16 cellular contexts compared by ENCODE assay signal in the genomic region with DNA sequence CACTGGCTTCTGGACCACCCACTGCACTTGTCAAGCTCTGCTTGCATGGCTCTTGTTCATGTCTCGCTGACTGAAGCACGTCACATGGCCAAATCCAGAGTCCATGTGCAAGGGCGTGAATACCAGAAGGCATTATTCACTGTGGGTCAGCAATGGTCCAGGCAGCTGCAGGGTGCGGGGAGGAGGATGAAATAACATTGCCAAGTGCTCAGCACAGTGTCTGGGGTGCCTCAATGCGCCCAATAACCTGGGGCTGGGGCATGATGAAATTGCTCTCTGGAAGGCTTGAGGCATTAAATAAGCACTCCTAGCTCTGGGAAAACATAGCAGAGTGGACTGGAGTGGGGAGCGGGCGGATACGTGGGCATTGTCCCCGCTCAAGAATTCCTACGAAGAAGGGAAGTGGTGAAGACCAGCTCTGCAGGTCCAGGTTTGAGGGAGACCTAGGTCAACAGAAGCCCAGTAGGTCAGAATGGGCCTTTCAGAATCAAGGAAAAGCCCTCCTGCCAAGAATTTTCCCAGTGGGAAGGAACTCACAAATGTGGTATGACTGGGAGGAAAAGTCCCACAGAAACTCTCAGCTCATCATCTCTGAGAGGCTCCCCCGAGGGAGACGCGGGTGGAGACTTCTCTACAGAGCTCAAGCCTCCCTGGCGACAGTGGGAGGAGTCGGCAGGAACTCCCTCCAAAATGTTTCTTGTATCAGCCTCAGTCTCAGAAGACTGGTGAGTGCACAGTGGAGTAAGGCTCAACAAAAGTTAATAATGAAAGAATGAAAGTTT. TPM values are rescaled to one million over a fixed set of nuclear protein-coding genes. Genes with fewer than 3 reads are reported as not detected.
A peak's percentile ranks its signal among the peaks of the same experiment; 100 is the strongest.
DNase-seq lines count a peak whose midpoint lies in the region; ATAC-seq and TF ChIP-seq lines count a peak whose summit lies in the region.
"Had no signal": no experiment of that assay in that cellular context is flagged by ENCODE, and none has a peak within 500 bp of the region (broad histone marks: within the 10 kb centered on the region; RNA-seq: fewer than 3 reads in every experiment).

No MANE protein-coding gene starts in this region.

- ATAC-seq in upper lobe of left lung (ENCODE audit: low FRiP score in 2 of 2) (peak; percentile 69 to 79), HG03196 (IDR thresholded peaks at IDR 0.05; ENCODE audit: unreplicated experiment) (no peak)
- ATAC-seq: activated naive CD8-positive, alpha-beta T cell treated with anti-CD3 and anti-CD28 coated beads, Interleukin-2, amount 50 U/mL, for 24 hours; SK-N-SH treated with all-trans-retinoic acid at 6 μM for 48 hours had no signal

- DNase-seq in ascending aorta (ENCODE audit: low spot score in 2 of 2) (peak; percentile 83 to 94), globus pallidus (ENCODE audit: low spot score) (peak; percentile 70), non-pigmented ciliary epithelial cell (ENCODE audit: low read depth) (peak; percentile 28), upper lobe of left lung (peak in 1 of 2 donors; percentile 89), SW480 (ENCODE audit: low spot score) (no peak), DMS79 (lab: John Stamatoyannopoulos, UW) (no peak)
- DNase-seq in stimulated activated CD4-positive, alpha-beta T cell treated with anti-CD3 and anti-CD28 coated beads, Interleukin-15, amount 100 ng/mL, for 24 hours: no peak
- DNase-seq: activated naive CD8-positive, alpha-beta T cell treated with anti-CD3 and anti-CD28 coated beads, Interleukin-2, amount 50 U/mL, for 24 hours; foreskin melanocyte; H7; NCI-H524 treated with DMSO at 0.1 percent for 48 hours had no signal

- no peaks in the 10 kb centered on the region for H3K27me3 ChIP-seq in ascending aorta
- H3K27me3 ChIP-seq in upper lobe of left lung: no peaks in the 10 kb centered on the region

- no peaks in the 10 kb centered on the region for H3K9me3 ChIP-seq in ascending aorta
- no peaks in the 10 kb centered on the region for H3K9me3 ChIP-seq in upper lobe of left lung

- H3K4me3 ChIP-seq in ascending aorta: peak overlapping the region in 1 of 2 donors; percentile 5
- no peak overlapping the region for H3K4me3 ChIP-seq in upper lobe of left lung

- peak in 1 of 4 donors; percentile 77 for TF ChIP-seq EP300 in upper lobe of left lung (IDR thresholded peaks at IDR 0.05)

- peak in 1 of 4 donors; percentile 30 for TF ChIP-seq POLR2A in upper lobe of left lung (IDR thresholded peaks at IDR 0.05)

- H3K4me1 ChIP-seq in ascending aorta (peaks cover 33 to 50% of the 10 kb centered on the region in 2 donors), upper lobe of left lung (peaks cover 17 to 42% (median 19%) of the 10 kb centered on the region in 4 donors)

- intact Hi-C loops in ascending aorta (cut with DNase I): loop anchor here (5.0 kb wide), 3 partner anchors 70 to 345 kb away; no protein-coding TSS in a partner anchor

- no peaks in the 10 kb centered on the region for H3K36me3 ChIP-seq in ascending aorta
- no peaks in the 10 kb centered on the region for H3K36me3 ChIP-seq in upper lobe of left lung

- TF ChIP-seq CTCF in ascending aorta (IDR thresholded peaks at IDR 0.05) (no peak), upper lobe of left lung (IDR thresholded peaks at IDR 0.05) (peak in 1 of 6 experiments; percentile 6)

- peak overlapping the region; percentile 92 to 96 for H3K27ac ChIP-seq in ascending aorta
- peak overlapping the region in 3 of 4 donors; percentile 35 to 74 (median 69) for H3K27ac ChIP-seq in upper lobe of left lung

- 56 to 69% methylated on average over 13 to 15 of the region's 15 CpGs for whole genome bisulfite sequencing in upper lobe of left lung, 2 donors

RNA-seq across cellular contexts. Expression of gene ACCSL, which starts 15.3 kb away (rescaled TPM):
- not detected for total RNA-seq in ascending aorta
- total RNA-seq in upper lobe of left lung: not detected
- total RNA-seq: activated CD8-positive, alpha-beta memory T cell treated with anti-CD3 and anti-CD28 coated beads for 36 hours; G401; H7; MCF 10A had no signal

RNA-seq across cellular contexts. Expression of gene ACCS, which starts 33.6 kb away (rescaled TPM):
- total RNA-seq in ascending aorta (8.5 TPM), upper lobe of left lung (100 to 1,000 TPM in 1 of 6 donors, 10 to 100 TPM in 5; 15.4 to 120 (median 34.0) TPM)
- total RNA-seq: G401 had no signal

Comparison
In these comparisons a context has a peak if more than half of its experiments do, and no peak if none do; other contexts are left out.
1. DNase-seq: peak in ascending aorta (2 of 2), globus pallidus (single experiment) and non-pigmented ciliary epithelial cell (single experiment); none in SW480 (single experiment), stimulated activated CD4-positive, alpha-beta T cell treated with anti-CD3 and anti-CD28 coated beads, Interleukin-15, amount 100 ng/mL, for 24 hours (single experiment) and DMS79 (single experiment).